Comparison of ENCODE assay signal across 8 cellular contexts in genomic region chr19:14496029-14496848, GRCh38. TPM values are rescaled to one million over a fixed set of nuclear protein-coding genes. Genes with fewer than 3 reads are reported as not detected.
DNase-seq lines count a peak whose midpoint lies in the region; ATAC-seq and TF ChIP-seq lines count a peak whose summit lies in the region.

Gene GIPC1 (minus strand): TSS chr19:14496127. CDS start chr19:14482976, 13,151 bp downstream.

- H3K27me3 ChIP-seq in mammary epithelial cell (ENCODE audit: insufficient read depth, low read length) (no peaks in the 10 kb centered on the region), iPS-18a (ENCODE audit: control insufficient read depth, insufficient read depth, low read length) (no peaks in the 10 kb centered on the region)

- 2% methylated on average over 22 of the region's 71 CpGs for WGBS in mammary epithelial cell (ENCODE audit: low coverage, missing lambda C conversion rate)

- BruUV-seq in mammary epithelial cell (replicated peaks; lab: Mats Ljungman, UMichigan), result no TSS peak

- intact Hi-C loops in mammary epithelial cell (cut with micrococcal nuclease), result loop anchor here (1.0 kb wide), 1 partner anchor 20 kb away; no protein-coding TSS in a partner anchor

- peak within 1 kb of the TSS; percentile 80 for H3K9ac ChIP-seq in mammary epithelial cell (ENCODE audit: insufficient read depth, low read length)
- H3K9ac ChIP-seq in iPS-18a (ENCODE audit: low read length), result peak within 1 kb of the TSS; percentile 48

- dilution Hi-C loops in mammary epithelial cell (cut with HindIII; ENCODE audit: low sequenced_read_pairs), result no loop called here

- H3K4me1 ChIP-seq in mammary epithelial cell (ENCODE audit: insufficient read depth, low read length) (peaks cover 23% of the 10 kb centered on the region), iPS-18a (ENCODE audit: control insufficient read depth, low read depth, low read length) (peaks cover 12% of the 10 kb centered on the region)

- CTCF ChIA-PET in mammary epithelial cell (lab: Charles Lee; ENCODE audit: low non-redundant PET), result interaction anchor here (0.7 kb wide), 1 partner anchor 20 kb away, joined by 4 read pairs; no protein-coding TSS in a partner anchor

- H3K27ac ChIP-seq in mammary epithelial cell (ENCODE audit: insufficient read depth, low read depth, low read length) (peak within 1 kb of the TSS; percentile 66), iPS-18a (ENCODE audit: low read length) (no peak within 1 kb of the TSS)

- in situ Hi-C loops in mammary epithelial cell (cut with MboI; ENCODE audit: low sequenced_read_pairs in 2 of 2), result no loop called here

- no peaks in the 10 kb centered on the region for H3K9me3 ChIP-seq in mammary epithelial cell (replicated peaks; ENCODE audit: insufficient read depth, low read length)
- H3K9me3 ChIP-seq in iPS-18a (ENCODE audit: control insufficient read depth, low read depth, low read length), result no peaks in the 10 kb centered on the region

- H4K20me1 ChIP-seq in mammary epithelial cell (ENCODE audit: insufficient read depth, low read length), result no peaks in the 10 kb centered on the region

- H3K4me2 ChIP-seq in mammary epithelial cell (ENCODE audit: insufficient read depth, low read depth, low read length), result peak within 1 kb of the TSS; percentile 81

- ATAC-seq in HG03025 (IDR thresholded peaks at IDR 0.05; ENCODE audit: low FRiP score, unreplicated experiment) (peak; percentile 75), HG02938 (IDR thresholded peaks at IDR 0.05; ENCODE audit: unreplicated experiment) (no peak)

- DNase-seq in GF-D8 (lab: John Stamatoyannopoulos, UW) (peak; percentile 84), NCI-H2196 (lab: John Stamatoyannopoulos, UW; ENCODE audit: unreplicated experiment) (peak; percentile 98), mammary epithelial cell (peak; percentile 99), skeletal muscle cell (ENCODE audit: low read depth) (peak; percentile 98)

- peaks cover 46% of the 10 kb centered on the region for H3K79me2 ChIP-seq in mammary epithelial cell (ENCODE audit: insufficient read depth, low read length)

- peak within 1 kb of the TSS; percentile 80 for H2AFZ ChIP-seq in mammary epithelial cell (ENCODE audit: low read depth, low read length)

- H3K4me3 ChIP-seq in WI38 (ENCODE audit: low read depth, low read length) (peak within 1 kb of the TSS; percentile 90), mammary epithelial cell (replicated peaks in 1 of 3; ENCODE audit: insufficient read depth in 1 of 3, low read depth in 2 of 3, low read length in 3 of 3) (peak within 1 kb of the TSS; percentile 89 to 99 (median 96)), iPS-18a (ENCODE audit: low read length) (peak within 1 kb of the TSS; percentile 89), skeletal muscle cell (ENCODE audit: low read depth, low read length) (peak within 1 kb of the TSS; percentile 80)

- TF ChIP-seq CTCF in WI38 (IDR thresholded peaks at IDR 0.05; ENCODE audit: low read depth, low read length), result no peak
- TF ChIP-seq CTCF in mammary epithelial cell (conservative IDR thresholded peaks at IDR 0.05 in 1 of 2, IDR thresholded peaks at IDR 0.05 in 1 of 2; ENCODE audit: extremely low read depth in 1 of 2, insufficient read depth in 1 of 2, low read depth in 1 of 2, low read length in 2 of 2), result no peak

- H3K36me3 ChIP-seq in mammary epithelial cell (ENCODE audit: insufficient read depth, low read length), result peaks cover 2% of the 10 kb centered on the region
- H3K36me3 ChIP-seq in iPS-18a (ENCODE audit: control insufficient read depth, low read depth, low read length), result no peaks in the 10 kb centered on the region

RNA-seq across cellular contexts. Expression of gene GIPC1, which starts in this region (rescaled TPM):
- total RNA-seq in mammary epithelial cell, result 100 to 1,000 TPM; 186 to 190 TPM
- polyA plus RNA-seq in mammary epithelial cell, result 157 TPM
- 60.3 TPM for polyA minus RNA-seq in mammary epithelial cell
